In genomic region chr12:26473291-26473690, GRCh38 we compare ENCODE assay signal across 8 cellular contexts.
A peak's percentile ranks its signal among the peaks of the same experiment; 100 is the strongest.
DNase-seq lines count a peak whose midpoint lies in the region; ATAC-seq, FAIRE-seq and TF ChIP-seq lines count a peak whose summit lies in the region.

No MANE protein-coding gene starts in this region.

- no peak overlapping the region for H3K4me3 ChIP-seq in MG63
- H3K4me3 ChIP-seq in gastroesophageal sphincter, result no peak overlapping the region

- WGBS in gastroesophageal sphincter (ENCODE audit: low coverage in 1 of 2), 2 donors, result 29 to 89% methylated on average over 1 of the region's 1 CpG

- no peak overlapping the region for H3K27ac ChIP-seq in gastroesophageal sphincter

- TF ChIP-seq EP300 in gastroesophageal sphincter (IDR thresholded peaks at IDR 0.05), result no peak

- no peak for TF ChIP-seq POLR2A in gastroesophageal sphincter (IDR thresholded peaks at IDR 0.05)

- ATAC-seq in GM18519 (IDR thresholded peaks at IDR 0.05; ENCODE audit: low FRiP score, unreplicated experiment) (peak; percentile 79), HG02759 (IDR thresholded peaks at IDR 0.05; ENCODE audit: unreplicated experiment) (peak; percentile 90), gastroesophageal sphincter (no peak)

- H3K36me3 ChIP-seq in MG63 (no peaks in the 10 kb centered on the region), gastroesophageal sphincter (peaks cover 0 to 26% of the 10 kb centered on the region in 2 donors)

- H3K27me3 ChIP-seq in MG63, result no peaks in the 10 kb centered on the region
- H3K27me3 ChIP-seq in gastroesophageal sphincter, result no peaks in the 10 kb centered on the region

- DNase-seq in NCI-H524 treated with DMSO at 0.1 percent for 48 hours (lab: John Stamatoyannopoulos, UW) (peak; percentile 25), medulla oblongata (ENCODE audit: extremely low spot score) (peak; percentile 20), MG63 (no peak), D721Med (ENCODE audit: insufficient read length, low spot score) (no peak), occipital lobe (lab: John Stamatoyannopoulos, UW) (no peak)

- no peak for FAIRE-seq in D721Med (lab: Jason Lieb, UNC)

- TF ChIP-seq CTCF in gastroesophageal sphincter (IDR thresholded peaks at IDR 0.05) (no peak), D721Med (IDR thresholded peaks at IDR 0.05; ENCODE audit: insufficient read depth, missing control alignments) (no peak)

- no peaks in the 10 kb centered on the region for H3K4me1 ChIP-seq in gastroesophageal sphincter

- H3K9me3 ChIP-seq in MG63 (no peaks in the 10 kb centered on the region), gastroesophageal sphincter (no peaks in the 10 kb centered on the region)

Comparison
In these comparisons a context has a peak if more than half of its experiments do, and no peak if none do; other contexts are left out.
1. DNase-seq: peak in NCI-H524 treated with DMSO at 0.1 percent for 48 hours (single experiment) and medulla oblongata (single experiment); none in MG63 (single experiment), D721Med (single experiment) and occipital lobe (single experiment).